ENCODE assay signal across 28 cellular contexts in genomic region chr17:27921599-27921998, GRCh38.
"Had no signal": no experiment of that assay in that cellular context is flagged by ENCODE, and none has a peak within 500 bp of the region (broad histone marks: within the 10 kb centered on the region; RNA-seq: fewer than 3 reads in every experiment).

No MANE protein-coding gene starts in this region.

- H3K4me1 ChIP-seq: colonic mucosa, esophagus muscularis mucosa, foreskin keratinocyte, gastrocnemius medialis, gastroesophageal sphincter had no signal

- FAIRE-seq: colon, endometrium, endothelial cell of umbilical vein, frontal cortex had no signal

- H3K4me3 ChIP-seq: colonic mucosa, coronary artery, dorsolateral prefrontal cortex, esophagus muscularis mucosa, esophagus squamous epithelium, gastrocnemius medialis, gastroesophageal sphincter, heart left ventricle, heart right ventricle had no signal

- H3K27ac ChIP-seq: colonic mucosa, coronary artery, dorsolateral prefrontal cortex, epithelial cell of prostate, esophagus muscularis mucosa, esophagus squamous epithelium, foreskin keratinocyte, gastrocnemius medialis, gastroesophageal sphincter had no signal

- H3K36me3 ChIP-seq: colonic mucosa, esophagus muscularis mucosa, esophagus squamous epithelium, gastrocnemius medialis, gastroesophageal sphincter, heart left ventricle, heart right ventricle had no signal

- DNase-seq: colonic mucosa; cortex of kidney; dermis blood vessel endothelial cell; dorsolateral prefrontal cortex; effector CD4-positive, alpha-beta T cell; effector CD8-positive, alpha-beta T cell; effector memory CD4-positive, alpha-beta T cell; effector memory CD8-positive, alpha-beta T cell; endodermal cell; erythroblast; esophagus squamous epithelium; foreskin fibroblast; foreskin keratinocyte; foreskin melanocyte; gastrocnemius medialis; glutamatergic neuron; head of caudate nucleus; heart left ventricle; heart right ventricle had no signal

- H3K9me3 ChIP-seq: colonic mucosa, esophagus squamous epithelium, gastrocnemius medialis had no signal

- ATAC-seq: effector memory CD8-positive, alpha-beta T cell; esophagus mucosa; foreskin keratinocyte; gastrocnemius medialis; gastroesophageal sphincter had no signal
